Comparison of ENCODE assay signal across 20 cellular contexts in genomic region chr16:12543700-12544476, GRCh38.
DNase-seq lines count a peak whose midpoint lies in the region; ATAC-seq, FAIRE-seq and TF ChIP-seq lines count a peak whose summit lies in the region.
"Had no signal": no experiment of that assay in that cellular context is flagged by ENCODE, and none has a peak within 500 bp of the region (broad histone marks: within the 10 kb centered on the region; RNA-seq: fewer than 3 reads in every experiment).

No MANE protein-coding gene starts in this region.

- no peak for FAIRE-seq in H54 (lab: Jason Lieb, UNC)
- FAIRE-seq: A549 had no signal

- no peak for DNase-seq in activated CD4-positive, alpha-beta T cell treated with anti-CD3 and anti-CD28 coated beads, Interleukin-2, amount 10 ng/mL, durations not matched to agents 24 days and 14 days
- DNase-seq in activated CD4-positive, alpha-beta T cell treated with anti-CD3 and anti-CD28 coated beads, Interleukin-2, amount 50 U/mL, for 48 hours: no peak
- no peak for DNase-seq in activated T-helper 1 cell treated with anti-CD3 and anti-CD28 coated beads, Interleukin-12 subunit alpha, Interleukin-12 subunit beta, Interleukin-2, Interleukin-4 antibody, amounts not matched to agents 30 ng/mL and 10 ng/mL and 1 ng/mL, durations not matched to agents 14 hours and 24 hours and 36 hours (ENCODE audit: low spot score)
- DNase-seq in memory B cell (ENCODE audit: low spot score in 2 of 2) (no peak), NCI-H526 (lab: John Stamatoyannopoulos, UW) (no peak), H54 (ENCODE audit: insufficient read length, low spot score) (no peak)
- DNase-seq: activated CD8-positive, alpha-beta T cell treated with anti-CD3 and anti-CD28 coated beads, Interleukin-2, amount 10 ng/mL, durations not matched to agents 7 days and 5 days; CD4-positive, alpha-beta T cell; cerebellar nuclear complex; DMS79; left ventricle myocardium inferior; naive thymus-derived CD8-positive, alpha-beta T cell; NCI-H345; psoas muscle; T1000; upper lobe of left lung had no signal

- no peaks in the 10 kb centered on the region for H3K27me3 Mint-ChIP-seq in activated CD4-positive, alpha-beta T cell treated with anti-CD3 and anti-CD28 coated beads, Interleukin-2, amount 10 ng/mL, durations not matched to agents 24 days and 14 days
- no peaks in the 10 kb centered on the region for H3K27me3 Mint-ChIP-seq in activated T-helper 1 cell treated with anti-CD3 and anti-CD28 coated beads, Interleukin-12 subunit alpha, Interleukin-12 subunit beta, Interleukin-2, Interleukin-4 antibody, amounts not matched to agents 30 ng/mL and 10 ng/mL and 1 ng/mL, durations not matched to agents 14 hours and 24 hours and 36 hours (ENCODE audit: insufficient read depth)
- H3K27me3 Mint-ChIP-seq in memory B cell: no peaks in the 10 kb centered on the region
- H3K27me3 Mint-ChIP-seq: CD4-positive, alpha-beta T cell; naive thymus-derived CD8-positive, alpha-beta T cell; stimulated activated naive CD8-positive, alpha-beta T cell treated with anti-CD3 and anti-CD28 coated beads, Interleukin-15, Interleukin-2, amounts not matched to agents 100 ng/mL and 50 ng/mL, for 24 hours had no signal

- TF ChIP-seq POLR2A in H54 (IDR thresholded peaks at IDR 0.05; ENCODE audit: low read depth, low read length): no peak

- H3K4me1 Mint-ChIP-seq in activated CD4-positive, alpha-beta T cell treated with anti-CD3 and anti-CD28 coated beads, Interleukin-2, amount 10 ng/mL, durations not matched to agents 24 days and 14 days: peaks cover 77% of the 10 kb centered on the region
- H3K4me1 Mint-ChIP-seq in activated T-helper 1 cell treated with anti-CD3 and anti-CD28 coated beads, Interleukin-12 subunit alpha, Interleukin-12 subunit beta, Interleukin-2, Interleukin-4 antibody, amounts not matched to agents 30 ng/mL and 10 ng/mL and 1 ng/mL, durations not matched to agents 14 hours and 24 hours and 36 hours (ENCODE audit: low read depth): peaks cover 96% of the 10 kb centered on the region
- peaks cover 67% of the 10 kb centered on the region for H3K4me1 Mint-ChIP-seq in memory B cell

- peak overlapping the region; percentile 41 for H3K27ac Mint-ChIP-seq in activated CD4-positive, alpha-beta T cell treated with anti-CD3 and anti-CD28 coated beads, Interleukin-2, amount 10 ng/mL, durations not matched to agents 24 days and 14 days
- H3K27ac Mint-ChIP-seq in activated T-helper 1 cell treated with anti-CD3 and anti-CD28 coated beads, Interleukin-12 subunit alpha, Interleukin-12 subunit beta, Interleukin-2, Interleukin-4 antibody, amounts not matched to agents 30 ng/mL and 10 ng/mL and 1 ng/mL, durations not matched to agents 14 hours and 24 hours and 36 hours: peak overlapping the region; percentile 8
- H3K27ac Mint-ChIP-seq in memory B cell: peak overlapping the region; percentile 77
- H3K27ac Mint-ChIP-seq: activated CD8-positive, alpha-beta T cell treated with anti-CD3 and anti-CD28 coated beads, Interleukin-2, amount 10 ng/mL, durations not matched to agents 7 days and 5 days; CD4-positive, alpha-beta T cell; naive thymus-derived CD8-positive, alpha-beta T cell; stimulated activated naive CD8-positive, alpha-beta T cell treated with anti-CD3 and anti-CD28 coated beads, Interleukin-15, Interleukin-2, amounts not matched to agents 100 ng/mL and 50 ng/mL, for 24 hours had no signal

- peak overlapping the region; percentile 14 for H3K4me3 Mint-ChIP-seq in activated CD4-positive, alpha-beta T cell treated with anti-CD3 and anti-CD28 coated beads, Interleukin-2, amount 10 ng/mL, durations not matched to agents 24 days and 14 days
- H3K4me3 Mint-ChIP-seq in activated T-helper 1 cell treated with anti-CD3 and anti-CD28 coated beads, Interleukin-12 subunit alpha, Interleukin-12 subunit beta, Interleukin-2, Interleukin-4 antibody, amounts not matched to agents 30 ng/mL and 10 ng/mL and 1 ng/mL, durations not matched to agents 14 hours and 24 hours and 36 hours: peak overlapping the region; percentile 7
- H3K4me3 Mint-ChIP-seq in memory B cell: peak overlapping the region; percentile 55
- H3K4me3 Mint-ChIP-seq: activated CD8-positive, alpha-beta T cell treated with anti-CD3 and anti-CD28 coated beads, Interleukin-2, amount 10 ng/mL, durations not matched to agents 7 days and 5 days; CD4-positive, alpha-beta T cell; stimulated activated naive CD8-positive, alpha-beta T cell treated with anti-CD3 and anti-CD28 coated beads, Interleukin-15, Interleukin-2, amounts not matched to agents 100 ng/mL and 50 ng/mL, for 24 hours had no signal

- ATAC-seq in memory B cell (ENCODE audit: low read depth): peak; percentile 42
- ATAC-seq in GM21526 (IDR thresholded peaks at IDR 0.05; ENCODE audit: low FRiP score, unreplicated experiment): no peak
- no peak for ATAC-seq in GM21528 (IDR thresholded peaks at IDR 0.05; ENCODE audit: low FRiP score, unreplicated experiment)
- ATAC-seq: A549; activated CD8-positive, alpha-beta T cell treated with anti-CD3 and anti-CD28 coated beads, Interleukin-2, amount 10 ng/mL, durations not matched to agents 7 days and 5 days; naive thymus-derived CD8-positive, alpha-beta T cell had no signal

- peaks cover 27% of the 10 kb centered on the region for H3K36me3 Mint-ChIP-seq in activated CD4-positive, alpha-beta T cell treated with anti-CD3 and anti-CD28 coated beads, Interleukin-2, amount 10 ng/mL, durations not matched to agents 24 days and 14 days (ENCODE audit: low read depth)
- H3K36me3 Mint-ChIP-seq in activated T-helper 1 cell treated with anti-CD3 and anti-CD28 coated beads, Interleukin-12 subunit alpha, Interleukin-12 subunit beta, Interleukin-2, Interleukin-4 antibody, amounts not matched to agents 30 ng/mL and 10 ng/mL and 1 ng/mL, durations not matched to agents 14 hours and 24 hours and 36 hours (ENCODE audit: low read depth): peaks cover 33% of the 10 kb centered on the region
- peaks cover 4% of the 10 kb centered on the region for H3K36me3 Mint-ChIP-seq in memory B cell
- H3K36me3 Mint-ChIP-seq: naive thymus-derived CD8-positive, alpha-beta T cell had no signal

- intact Hi-C loops in activated CD4-positive, alpha-beta T cell treated with anti-CD3 and anti-CD28 coated beads, Interleukin-2, amount 10 ng/mL, durations not matched to agents 24 days and 14 days (cut with micrococcal nuclease): no loop called here
- intact Hi-C loops in activated T-helper 1 cell treated with anti-CD3 and anti-CD28 coated beads, Interleukin-12 subunit alpha, Interleukin-12 subunit beta, Interleukin-2, Interleukin-4 antibody, amounts not matched to agents 30 ng/mL and 10 ng/mL and 1 ng/mL, durations not matched to agents 14 hours and 24 hours and 36 hours (cut with micrococcal nuclease): loop anchor here (2.0 kb wide), 1 partner anchor 39 kb away; no protein-coding TSS in a partner anchor

- H3K9me3 Mint-ChIP-seq in activated CD4-positive, alpha-beta T cell treated with anti-CD3 and anti-CD28 coated beads, Interleukin-2, amount 10 ng/mL, durations not matched to agents 24 days and 14 days: no peaks in the 10 kb centered on the region
- no peaks in the 10 kb centered on the region for H3K9me3 Mint-ChIP-seq in activated T-helper 1 cell treated with anti-CD3 and anti-CD28 coated beads, Interleukin-12 subunit alpha, Interleukin-12 subunit beta, Interleukin-2, Interleukin-4 antibody, amounts not matched to agents 30 ng/mL and 10 ng/mL and 1 ng/mL, durations not matched to agents 14 hours and 24 hours and 36 hours
- H3K9me3 Mint-ChIP-seq in memory B cell: no peaks in the 10 kb centered on the region
- H3K9me3 Mint-ChIP-seq: CD4-positive, alpha-beta T cell; naive thymus-derived CD8-positive, alpha-beta T cell; stimulated activated naive CD8-positive, alpha-beta T cell treated with anti-CD3 and anti-CD28 coated beads, Interleukin-15, Interleukin-2, amounts not matched to agents 100 ng/mL and 50 ng/mL, for 24 hours had no signal

Comparison
In these comparisons a context has a peak if more than half of its experiments do, and no peak if none do; other contexts are left out.
1. H3K27ac Mint-ChIP-seq: peak in every context shown above with its lines; median percentile 77 in memory B cell; 41 in activated CD4-positive, alpha-beta T cell treated with anti-CD3 and anti-CD28 coated beads, Interleukin-2, amount 10 ng/mL, durations not matched to agents 24 days and 14 days; 8 in activated T-helper 1 cell treated with anti-CD3 and anti-CD28 coated beads, Interleukin-12 subunit alpha, Interleukin-12 subunit beta, Interleukin-2, Interleukin-4 antibody, amounts not matched to agents 30 ng/mL and 10 ng/mL and 1 ng/mL, durations not matched to agents 14 hours and 24 hours and 36 hours.